In genomic region chr1:160672118-160672517, GRCh38 we compare ENCODE assay signal across 17 cellular contexts. TPM values are rescaled to one million over a fixed set of nuclear protein-coding genes. Genes with fewer than 3 reads are reported as not detected.
A peak's percentile ranks its signal among the peaks of the same experiment; 100 is the strongest.
DNase-seq lines count a peak whose midpoint lies in the region; ATAC-seq, FAIRE-seq and TF ChIP-seq lines count a peak whose summit lies in the region.
"Had no signal": no experiment of that assay in that cellular context is flagged by ENCODE, and none has a peak within 500 bp of the region (broad histone marks: within the 10 kb centered on the region; RNA-seq: fewer than 3 reads in every experiment).

No MANE protein-coding gene starts in this region.

- ATAC-seq in HG02973 (IDR thresholded peaks at IDR 0.05; ENCODE audit: unreplicated experiment) (no peak), HepG2 (no peak)

- H3K9ac ChIP-seq in BLaER1 (no peak overlapping the region; the same call in 1 of the 2 replicates), Karpas-422 (ENCODE audit: low read length) (no peak overlapping the region), kidney (ENCODE audit: low read length in 2 of 2) (no peak overlapping the region), HepG2 (ENCODE audit: insufficient read depth, low read depth, low read length) (no peak overlapping the region)

- H3K27me3 ChIP-seq in BLaER1 (no peaks in the 10 kb centered on the region), Karpas-422 (ENCODE audit: low read length) (0 out of 2 replicates have a peak, but pooled peaks cover 3% of the 10 kb centered on the region), HepG2 (ENCODE audit: control insufficient read depth in 1 of 2, insufficient read depth in 2 of 2, low read length in 2 of 2) (no peaks in the 10 kb centered on the region)
- no peaks in the 10 kb centered on the region for H3K27me3 ChIP-seq in effector memory CD4-positive, alpha-beta T cell (replicated peaks; ENCODE audit: control insufficient read depth, insufficient read depth, low read length, poor library complexity, severe bottlenecking)

- CTCF ChIA-PET in HepG2 (lab: Yijun Ruan, JAX; ENCODE audit: low intra/inter-chr PET ratio, low total read pairs) = no interaction called here

- no TSS peak for BruUV-seq in HepG2 (replicated peaks; lab: Mats Ljungman, UMichigan)

- FAIRE-seq in GM12892 (lab: Jason Lieb, UNC) = peak; percentile 64
- FAIRE-seq in kidney (lab: Jason Lieb, UNC) = no peak
- no peak for FAIRE-seq in HepG2 (lab: Jason Lieb, UNC)

- DNase-seq in GM12892 (ENCODE audit: insufficient read length) = no peak
- DNase-seq in Karpas-422 = no peak
- no peak for DNase-seq in effector memory CD4-positive, alpha-beta T cell
- DNase-seq in kidney = no peak
- no peak for DNase-seq in HuH-7.5 (ENCODE audit: low spot score)
- DNase-seq in HepG2 (ENCODE audit: low spot score) = no peak
- DNase-seq: AML-193; CD4-positive, alpha-beta memory T cell; NCI-H1417 treated with DMSO at 0.1 percent for 48 hours; NCI-H2029; NCI-H2171 treated with DMSO at 0.1 percent for 48 hours; NCI-H510A treated with DMSO at 0.1 percent for 48 hours; SIG-M5 had no signal

- WGBS in HepG2 (ENCODE audit: low lambda C conversion rate) = 1% methylated on average over 2 of the region's 2 CpGs

- H3K27ac ChIP-seq in BLaER1 = peak overlapping the region; percentile 89
- no peak overlapping the region for H3K27ac ChIP-seq in Karpas-422 (ENCODE audit: low read length)
- peak overlapping the region; percentile 61 for H3K27ac ChIP-seq in effector memory CD4-positive, alpha-beta T cell (ENCODE audit: insufficient read depth, low read length, poor library complexity, severe bottlenecking)
- no peak overlapping the region for H3K27ac ChIP-seq in kidney (ENCODE audit: low read depth in 2 of 2, low read length in 2 of 2)
- no peak overlapping the region for H3K27ac ChIP-seq in HepG2 (ENCODE audit: extremely low read length, insufficient read depth, low read length)

- H3K4me2 ChIP-seq in BLaER1 = peak overlapping the region; percentile 87
- peak overlapping the region; percentile 40 for H3K4me2 ChIP-seq in Karpas-422 (ENCODE audit: low read depth, low read length, poor library complexity, severe bottlenecking)
- H3K4me2 ChIP-seq in HepG2 (ENCODE audit: low read depth, low read length) = no peak overlapping the region

- TF ChIP-seq POLR2A in GM12892 (IDR thresholded peaks at IDR 0.05; ENCODE audit: low read depth, low read length) (no peak), HepG2 (IDR thresholded peaks at IDR 0.05; ENCODE audit: insufficient read depth in 1 of 2, low read depth in 2 of 2, low read length in 2 of 2) (no peak)

- TF ChIP-seq EP300 in HepG2 (IDR thresholded peaks at IDR 0.05; ENCODE audit: low read depth in 2 of 2, low read length in 2 of 2) = no peak
- TF ChIP-seq EP300 in HepG2 (CRISPR knock-in tag; IDR thresholded peaks at IDR 0.05; ENCODE audit: borderline replicate concordance) = no peak

- TF ChIP-seq CTCF in kidney (IDR thresholded peaks at IDR 0.05; ENCODE audit: borderline replicate concordance, extremely low read depth, insufficient read depth) = no peak
- TF ChIP-seq CTCF in HepG2 (CRISPR knock-in tag; IDR thresholded peaks at IDR 0.05) = no peak

- H3K79me2 ChIP-seq in Karpas-422 (ENCODE audit: low read length) (no peaks in the 10 kb centered on the region), HepG2 (ENCODE audit: insufficient read depth, low read length) (no peaks in the 10 kb centered on the region)

- H3K4me1 ChIP-seq in BLaER1 (peaks cover 58% of the 10 kb centered on the region), Karpas-422 (ENCODE audit: low read length) (peaks cover 42% of the 10 kb centered on the region), kidney (ENCODE audit: control insufficient read depth in 1 of 2, insufficient read depth in 1 of 2, low read depth in 1 of 2, low read length in 2 of 2) (no peaks in the 10 kb centered on the region), HepG2 (ENCODE audit: insufficient read depth, low read length) (no peaks in the 10 kb centered on the region)
- peaks cover 37% of the 10 kb centered on the region for H3K4me1 ChIP-seq in effector memory CD4-positive, alpha-beta T cell (ENCODE audit: control insufficient read depth, insufficient read depth, low read length, poor library complexity, severe bottlenecking)

- H2AFZ ChIP-seq in Karpas-422 (ENCODE audit: low read length) = no peak overlapping the region
- H2AFZ ChIP-seq in HepG2 (ENCODE audit: low read length) = no peak overlapping the region

- intact Hi-C loops in kidney (cut with DNase I) (no loop called here), HepG2 (cut with micrococcal nuclease; ENCODE audit: unreplicated experiment) (no loop called here)

- POLR2A ChIA-PET in HepG2 (lab: Yijun Ruan, JAX) = no interaction called here

- H3K36me3 ChIP-seq in BLaER1 (peaks cover 14% of the 10 kb centered on the region), Karpas-422 (ENCODE audit: insufficient read depth, low read length) (no peaks in the 10 kb centered on the region), kidney (ENCODE audit: control insufficient read depth in 1 of 2, insufficient read depth in 2 of 2, low read length in 2 of 2) (no peaks in the 10 kb centered on the region), HepG2 (replicated peaks in 1 of 2; ENCODE audit: control insufficient read depth in 1 of 2, insufficient read depth in 2 of 2, low read length in 2 of 2) (no peaks in the 10 kb centered on the region)
- peaks cover 2% of the 10 kb centered on the region for H3K36me3 ChIP-seq in effector memory CD4-positive, alpha-beta T cell (ENCODE audit: control insufficient read depth, insufficient read depth, low read length)

- no peak overlapping the region for H3K4me3 ChIP-seq in BLaER1
- no peak overlapping the region for H3K4me3 ChIP-seq in Karpas-422 (ENCODE audit: low read length)
- H3K4me3 ChIP-seq in effector memory CD4-positive, alpha-beta T cell (ENCODE audit: insufficient read depth, low read depth, low read length, poor library complexity, severe bottlenecking) = no peak overlapping the region
- H3K4me3 ChIP-seq in kidney (ENCODE audit: low read length in 2 of 2) = no peak overlapping the region
- no peak overlapping the region for H3K4me3 ChIP-seq in HepG2 (replicated peaks in 1 of 3; ENCODE audit: insufficient read depth in 1 of 3, low read depth in 2 of 3, low read length in 3 of 3)

- no peaks in the 10 kb centered on the region for H3K9me2 ChIP-seq in Karpas-422 (replicated peaks; ENCODE audit: insufficient read depth, low read length)

- H3K9me3 ChIP-seq in BLaER1 = peaks cover 35% of the 10 kb centered on the region
- H3K9me3 ChIP-seq in Karpas-422 (ENCODE audit: low read length) = peaks cover 4% of the 10 kb centered on the region; the same call in 1 of the 2 replicates
- no peaks in the 10 kb centered on the region for H3K9me3 ChIP-seq in effector memory CD4-positive, alpha-beta T cell (ENCODE audit: control insufficient read depth, low read length)
- H3K9me3 ChIP-seq in kidney (ENCODE audit: control insufficient read depth in 1 of 2, low read length in 2 of 2) = no peaks in the 10 kb centered on the region
- no peaks in the 10 kb centered on the region for H3K9me3 ChIP-seq in HepG2 (ENCODE audit: low read length)

- in situ Hi-C loops in HepG2 (cut with HindIII; ENCODE audit: extremely low pct_ligation_motif_present, low pct_unique_long_range_greater_than_20kb) = no loop called here

- H4K20me1 ChIP-seq in BLaER1 (no peaks in the 10 kb centered on the region), Karpas-422 (ENCODE audit: insufficient read depth, low read depth, low read length) (no peaks in the 10 kb centered on the region), HepG2 (ENCODE audit: insufficient read depth, low read length) (no peaks in the 10 kb centered on the region)

- no peak for TF ChIP-seq RAD21 in HepG2 (CRISPR knock-in tag; IDR thresholded peaks at IDR 0.05)

RNA-seq across cellular contexts. Expression of gene SLAMF1, which starts 25.3 kb away (rescaled TPM):
- 244 TPM for polyA plus RNA-seq in GM12892 (2012; ENCODE audit: missing spikeins)
- total RNA-seq in Karpas-422 (2014; rRNA removed; shearing (Covaris generic); ENCODE audit: low replicate concordance) = 0.30 and 1.1 TPM in 2 replicates
- total RNA-seq in kidney (3.3 TPM), HepG2 (2016; rRNA removed; fragmentation: Illumina TruSeq; extraction: Trizol) (not detected in 2 replicates)
- polyA plus RNA-seq in kidney (ENCODE audit: insufficient read depth, low read depth, low replicate concordance) (0.13 TPM), HepG2 (2011; rRNA removed) (not detected in 2 replicates)
- total RNA-seq in HepG2 (2016; cell fraction: cytosol; rRNA removed; fragmentation: Illumina TruSeq; extraction: Trizol; ENCODE audit: low read depth) = not detected in 2 replicates
- not detected in 2 replicates for total RNA-seq in HepG2 (2016; cell fraction: insoluble cytoplasmic fraction; rRNA removed; fragmentation: Illumina TruSeq; extraction: Trizol)
- not detected in 2 replicates for total RNA-seq in HepG2 (2016; cell fraction: membrane; rRNA removed; fragmentation: Illumina TruSeq; extraction: Trizol)
- not detected in 2 replicates for total RNA-seq in HepG2 (2016; cell fraction: nucleus; rRNA removed; fragmentation: Illumina TruSeq; extraction: Trizol)
- not detected in 2 replicates for polyA plus RNA-seq in HepG2 (2011; cell fraction: cytosol; rRNA removed)
- 0.11 and 0.21 TPM in 2 replicates for polyA plus RNA-seq in HepG2 (2011; cell fraction: nucleus; rRNA removed)
- polyA plus RNA-seq in HepG2 (2012) = not detected in 2 replicates
- not detected in 2 replicates for polyA plus RNA-seq in HepG2 (2016; cell fraction: cytosol; fragmentation: Illumina TruSeq; extraction: Trizol; ENCODE audit: low read depth)
- not detected in 2 replicates for polyA plus RNA-seq in HepG2 (2016; cell fraction: insoluble cytoplasmic fraction; fragmentation: Illumina TruSeq; extraction: Trizol; ENCODE audit: low read depth)
- polyA plus RNA-seq in HepG2 (2016; cell fraction: membrane; fragmentation: Illumina TruSeq; extraction: Trizol; ENCODE audit: low read depth) = not detected in 2 replicates
- polyA plus RNA-seq in HepG2 (2016; cell fraction: nucleus; fragmentation: Illumina TruSeq; extraction: Trizol; ENCODE audit: insufficient read depth, low read depth) = not detected in 2 replicates
- not detected in 2 replicates for polyA minus RNA-seq in HepG2 (2011; rRNA and poly(A)+ RNA removed; ENCODE audit: low replicate concordance)
- polyA minus RNA-seq in HepG2 (2011; cell fraction: cytosol; rRNA and poly(A)+ RNA removed) = not detected in 2 replicates
- not detected in 2 replicates for polyA minus RNA-seq in HepG2 (2011; cell fraction: nucleus; rRNA and poly(A)+ RNA removed)
- total RNA-seq: LHCN-M2 had no signal

RNA-seq across cellular contexts. Expression of gene CD48, which starts 39.5 kb away (rescaled TPM):
- 745 TPM for polyA plus RNA-seq in GM12892 (2012; ENCODE audit: missing spikeins)
- 26.9 and 56.3 TPM in 2 replicates for total RNA-seq in Karpas-422 (2014; rRNA removed; shearing (Covaris generic); ENCODE audit: low replicate concordance)
- total RNA-seq in kidney = 20.5 TPM
- polyA plus RNA-seq in kidney (ENCODE audit: insufficient read depth, low read depth, low replicate concordance) = 3.2 TPM
- total RNA-seq in HepG2 (2016; rRNA removed; fragmentation: Illumina TruSeq; extraction: Trizol) = not detected in 2 replicates
- total RNA-seq in HepG2 (2016; cell fraction: cytosol; rRNA removed; fragmentation: Illumina TruSeq; extraction: Trizol; ENCODE audit: low read depth) = not detected in 2 replicates
- not detected in 2 replicates for total RNA-seq in HepG2 (2016; cell fraction: insoluble cytoplasmic fraction; rRNA removed; fragmentation: Illumina TruSeq; extraction: Trizol)
- total RNA-seq in HepG2 (2016; cell fraction: membrane; rRNA removed; fragmentation: Illumina TruSeq; extraction: Trizol) = not detected in 2 replicates
- not detected in 2 replicates for total RNA-seq in HepG2 (2016; cell fraction: nucleus; rRNA removed; fragmentation: Illumina TruSeq; extraction: Trizol)
- polyA plus RNA-seq in HepG2 (2011; rRNA removed) = not detected in 2 replicates
- polyA plus RNA-seq in HepG2 (2011; cell fraction: cytosol; rRNA removed) = 0.05 TPM in 1 of 2 replicates, not detected in the other
- 0.12 TPM in 1 of 2 replicates, not detected in the other for polyA plus RNA-seq in HepG2 (2011; cell fraction: nucleus; rRNA removed)
- not detected in 2 replicates for polyA plus RNA-seq in HepG2 (2012)
- not detected in 2 replicates for polyA plus RNA-seq in HepG2 (2016; cell fraction: cytosol; fragmentation: Illumina TruSeq; extraction: Trizol; ENCODE audit: low read depth)
- polyA plus RNA-seq in HepG2 (2016; cell fraction: insoluble cytoplasmic fraction; fragmentation: Illumina TruSeq; extraction: Trizol; ENCODE audit: low read depth) = not detected in 2 replicates
- polyA plus RNA-seq in HepG2 (2016; cell fraction: membrane; fragmentation: Illumina TruSeq; extraction: Trizol; ENCODE audit: low read depth) = not detected in 2 replicates
- polyA plus RNA-seq in HepG2 (2016; cell fraction: nucleus; fragmentation: Illumina TruSeq; extraction: Trizol; ENCODE audit: insufficient read depth, low read depth) = not detected in 2 replicates
- not detected in 2 replicates for polyA minus RNA-seq in HepG2 (2011; rRNA and poly(A)+ RNA removed; ENCODE audit: low replicate concordance)
- polyA minus RNA-seq in HepG2 (2011; cell fraction: cytosol; rRNA and poly(A)+ RNA removed) = not detected in 2 replicates
- polyA minus RNA-seq in HepG2 (2011; cell fraction: nucleus; rRNA and poly(A)+ RNA removed) = not detected in 2 replicates
- total RNA-seq: LHCN-M2, RPMI7951 had no signal

Comparison
In these comparisons a context has a peak if more than half of its experiments do, and no peak if none do; other contexts are left out.
1. H3K27ac ChIP-seq: peak in BLaER1 (single experiment) and effector memory CD4-positive, alpha-beta T cell (single experiment); none in Karpas-422 (single experiment), kidney (0 of 2) and HepG2 (single experiment).
2. RNA of gene CD48, which starts 39.5 kb away (total RNA-seq): 26.9 to 56.3 TPM in Karpas-422 and 20.5 TPM in kidney (single experiment); not detected in HepG2; every median in the first group is over 10 times any median in the second.